ENCODE assay signal across 14 cellular contexts in genomic region chr2:232528746-232529445, GRCh38. TPM values are rescaled to one million over a fixed set of nuclear protein-coding genes. Genes with fewer than 3 reads are reported as not detected.
DNase-seq lines count a peak whose midpoint lies in the region; ATAC-seq and TF ChIP-seq lines count a peak whose summit lies in the region.
"Had no signal": no experiment of that assay in that cellular context is flagged by ENCODE, and none has a peak within 500 bp of the region (broad histone marks: within the 10 kb centered on the region; RNA-seq: fewer than 3 reads in every experiment).

No MANE protein-coding gene starts in this region.

- POLR2A ChIA-PET in WTC11 (lab: Charles Lee): no interaction called here

- peak overlapping the region; percentile 76 for H3K27ac ChIP-seq in BLaER1
- H3K27ac ChIP-seq in WERI-Rb-1: no peak overlapping the region
- H3K27ac ChIP-seq: ascending aorta had no signal

- peaks cover 13% of the 10 kb centered on the region for H3K4me1 Mint-ChIP-seq in WTC11
- peaks cover 47% of the 10 kb centered on the region for H3K4me1 Mint-ChIP-seq in nephron

- H3K27me3 Mint-ChIP-seq in WTC11 (ENCODE audit: low read depth) (peaks cover 20% of the 10 kb centered on the region), nephron (ENCODE audit: low read depth) (peaks cover 34% of the 10 kb centered on the region)

- DNase-seq in EH (ENCODE audit: low read depth): peak; percentile 19
- DNase-seq in WTC11 (ENCODE audit: low spot score): no peak
- DNase-seq in DMS53 (lab: John Stamatoyannopoulos, UW): no peak
- no peak for DNase-seq in WERI-Rb-1
- DNase-seq in NK-92 treated with Interleukin-12 subunit alpha and Interleukin-12 subunit beta, amount 100 ng/mL, for 24 hours (lab: John Stamatoyannopoulos, UW): no peak
- DNase-seq: activated CD8-positive, alpha-beta memory T cell treated with anti-CD3 and anti-CD28 coated beads, Interleukin-2, amount 50 U/mL, for 48 hours; Caco-2; NCI-H1436 treated with DMSO at 0.1 percent for 48 hours; NCI-H524 treated with DMSO at 0.1 percent for 48 hours had no signal

- H3K36me3 ChIP-seq in BLaER1: no peaks in the 10 kb centered on the region
- H3K36me3 ChIP-seq in WERI-Rb-1: no peaks in the 10 kb centered on the region
- H3K36me3 ChIP-seq: ascending aorta had no signal

- H3K27me3 ChIP-seq in BLaER1: peaks cover 12% of the 10 kb centered on the region
- peaks cover 6% of the 10 kb centered on the region for H3K27me3 ChIP-seq in WERI-Rb-1 (ENCODE audit: insufficient read depth, low read depth, severe bottlenecking)

- H3K36me3 Mint-ChIP-seq in WTC11 (no peaks in the 10 kb centered on the region), nephron (ENCODE audit: low read depth) (no peaks in the 10 kb centered on the region)

- H3K9ac ChIP-seq in BLaER1: peak overlapping the region; percentile 63

- H3K4me3 Mint-ChIP-seq in WTC11: no peak overlapping the region
- peak overlapping the region in 2 of 3 experiments; percentile 65 to 86 for H3K4me3 Mint-ChIP-seq in nephron

- H3K9me3 ChIP-seq in BLaER1 (no peaks in the 10 kb centered on the region), WERI-Rb-1 (ENCODE audit: severe bottlenecking) (no peaks in the 10 kb centered on the region)
- H3K9me3 ChIP-seq: ascending aorta, Caco-2 had no signal

- H3K4me2 ChIP-seq in BLaER1: peak overlapping the region; percentile 89

- H3K4me3 ChIP-seq in BLaER1 (0 out of 2 replicates have a peak overlapping the region, but pooled peaks have one; percentile 7), WERI-Rb-1 (ENCODE audit: low read depth, low read length) (no peak overlapping the region)
- H3K4me3 ChIP-seq: ascending aorta had no signal

- no peaks in the 10 kb centered on the region for H4K20me1 ChIP-seq in BLaER1

- no peak for ATAC-seq in WTC11
- ATAC-seq: right cardiac atrium had no signal

- TF ChIP-seq CTCF in WTC11 (IDR thresholded peaks at IDR 0.05) (no peak), nephron (IDR thresholded peaks at IDR 0.05; ENCODE audit: unreplicated experiment in 3 of 3) (no peak), WERI-Rb-1 (IDR thresholded peaks at IDR 0.05; ENCODE audit: low read depth, low read length) (no peak)

- H3K9me3 Mint-ChIP-seq in WTC11 (no peaks in the 10 kb centered on the region), nephron (no peaks in the 10 kb centered on the region)

- CTCF ChIA-PET in WTC11 (lab: Charles Lee): no interaction called here

- peaks cover 86% of the 10 kb centered on the region for H3K4me1 ChIP-seq in BLaER1
- H3K4me1 ChIP-seq: Caco-2 had no signal

- peak overlapping the region; percentile 2; the same call in 1 of the 2 replicates for H3K27ac Mint-ChIP-seq in WTC11
- H3K27ac Mint-ChIP-seq in nephron: peak overlapping the region in 1 of 3 experiments; percentile 6

TF ChIP-seq in WTC11, 78 proteins besides CTCF, POLR2A, EP300 and RAD21 (continues in another document):
- TF ChIP-seq JUN (CRISPR knock-in tag; IDR thresholded peaks at IDR 0.05) (no peak), ZNF425 (CRISPR knock-in tag; conservative IDR thresholded peaks at IDR 0.05) (no peak), ETV6 (CRISPR knock-in tag; IDR thresholded peaks at IDR 0.05) (no peak), ZMAT4 (CRISPR knock-in tag; IDR thresholded peaks at IDR 0.05) (no peak), ARID4B (CRISPR knock-in tag; IDR thresholded peaks at IDR 0.05; ENCODE audit: borderline replicate concordance) (no peak), ERG (CRISPR knock-in tag; IDR thresholded peaks at IDR 0.05) (no peak), ESRRA (CRISPR knock-in tag; IDR thresholded peaks at IDR 0.05; ENCODE audit: borderline replicate concordance) (no peak), AR (CRISPR knock-in tag; IDR thresholded peaks at IDR 0.05) (no peak)

RNA-seq across cellular contexts. Expression of gene CHRND, which starts 2.9 kb away (rescaled TPM):
- total RNA-seq in WTC11 (2021): 0.07 to 0.11 TPM in 2 of 3 replicates, not detected in the other
- total RNA-seq: ascending aorta, Caco-2, mucosa of gallbladder had no signal

RNA-seq across cellular contexts. Expression of gene PRSS56, which starts 8.7 kb away (rescaled TPM):
- not detected in 3 replicates for total RNA-seq in WTC11 (2021)
- total RNA-seq: ascending aorta, Caco-2, mucosa of gallbladder had no signal

RNA-seq across cellular contexts. Expression of gene CHRNG, which starts 10.6 kb away (rescaled TPM):
- 0.20 TPM in 1 of 3 replicates, not detected in the others for total RNA-seq in WTC11 (2021)
- total RNA-seq: ascending aorta, Caco-2, mucosa of gallbladder, right cardiac atrium had no signal

RNA-seq across cellular contexts. Expression of gene TIGD1, which starts 21.5 kb away (rescaled TPM):
- 5.2 to 9.0 TPM (median 6.1 TPM) in 3 replicates for total RNA-seq in WTC11 (2021)

RNA-seq across cellular contexts. Expression of gene EIF4E2, which starts 21.6 kb away (rescaled TPM):
- 90.6 to 97.8 TPM (median 95.9 TPM) in 3 replicates for total RNA-seq in WTC11 (2021)
